11 cellular contexts compared by ENCODE assay signal in the genomic region with DNA sequence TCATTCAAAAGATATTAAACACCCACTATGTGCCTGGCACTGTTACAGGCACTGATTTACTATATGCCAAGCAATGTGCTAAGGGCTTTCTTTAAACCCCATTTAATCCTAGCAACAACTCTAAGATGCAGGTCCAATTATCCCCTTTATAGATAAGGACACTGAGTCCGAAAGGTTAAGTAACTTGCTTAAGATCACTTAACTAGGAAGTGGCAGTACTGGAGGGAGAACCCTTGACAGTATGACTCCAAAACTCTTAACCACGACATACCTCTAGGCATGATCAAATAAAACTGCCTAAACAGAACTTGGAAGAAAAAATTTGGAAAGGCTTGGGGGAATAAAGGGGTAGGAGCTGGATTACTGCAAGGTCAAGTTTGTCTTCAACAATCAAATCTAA. TPM values are rescaled to one million over a fixed set of nuclear protein-coding genes. Genes with fewer than 3 reads are reported as not detected.
DNase-seq lines count a peak whose midpoint lies in the region; ATAC-seq and TF ChIP-seq lines count a peak whose summit lies in the region.
"Had no signal": no experiment of that assay in that cellular context is flagged by ENCODE, and none has a peak within 500 bp of the region (broad histone marks: within the 10 kb centered on the region; RNA-seq: fewer than 3 reads in every experiment).

No MANE protein-coding gene starts in this region.

- TF ChIP-seq POLR2A in tibial nerve (IDR thresholded peaks at IDR 0.05) = no peak
- TF ChIP-seq POLR2A in body of pancreas (IDR thresholded peaks at IDR 0.05) = no peak

- H3K4me1 ChIP-seq in tibial nerve = peaks cover 0 to 62% (median 50%) of the 10 kb centered on the region in 4 donors
- H3K4me1 ChIP-seq in body of pancreas = peaks cover 53% of the 10 kb centered on the region

- no peak for ATAC-seq in activated CD8-positive, alpha-beta T cell treated with anti-CD3 and anti-CD28 coated beads for 36 hours
- ATAC-seq in GM18502 (IDR thresholded peaks at IDR 0.05; ENCODE audit: poor library complexity, unreplicated experiment) (no peak), body of pancreas (no peak)

- no peaks in the 10 kb centered on the region for H3K27me3 ChIP-seq in kidney epithelial cell (ENCODE audit: control insufficient read depth, insufficient read depth, low read length)
- H3K27me3 ChIP-seq in tibial nerve = no peaks in the 10 kb centered on the region
- no peaks in the 10 kb centered on the region for H3K27me3 ChIP-seq in body of pancreas

- peak overlapping the region; percentile 89 for H3K4me3 Mint-ChIP-seq in activated naive CD4-positive, alpha-beta T cell treated with anti-CD3 and anti-CD28 coated beads for 36 hours
- H3K4me3 Mint-ChIP-seq in activated CD8-positive, alpha-beta T cell treated with anti-CD3 and anti-CD28 coated beads for 36 hours = peak overlapping the region; percentile 94

- POLR2A ChIA-PET in activated CD8-positive, alpha-beta T cell treated with anti-CD3 and anti-CD28 coated beads for 36 hours (lab: Charles Lee) = interaction anchor here (0.7 to 1.2 kb wide), 4 partner anchors 14 to 82 kb away, joined by 3 to 4 read pairs (median 3); no protein-coding TSS in a partner anchor

- CTCF ChIA-PET in activated naive CD4-positive, alpha-beta T cell treated with anti-CD3 and anti-CD28 coated beads for 36 hours (lab: Charles Lee) = interaction anchor here (0.6 to 1.2 kb wide), 3 partner anchors 44 to 133 kb away, joined by 4 to 5 read pairs (median 4); no protein-coding TSS in a partner anchor
- CTCF ChIA-PET in activated CD8-positive, alpha-beta T cell treated with anti-CD3 and anti-CD28 coated beads for 36 hours (lab: Charles Lee) = interaction anchor here (1.1 to 3.1 kb wide), 6 partner anchors 10 to 201 kb away, joined by 3 to 16 read pairs (median 4); no protein-coding TSS in a partner anchor

- H3K4me1 Mint-ChIP-seq in activated naive CD4-positive, alpha-beta T cell treated with anti-CD3 and anti-CD28 coated beads for 36 hours (ENCODE audit: low read depth) = peaks cover 54% of the 10 kb centered on the region
- peaks cover 55% of the 10 kb centered on the region for H3K4me1 Mint-ChIP-seq in activated CD8-positive, alpha-beta T cell treated with anti-CD3 and anti-CD28 coated beads for 36 hours (ENCODE audit: low read depth)

- intact Hi-C loops in activated naive CD4-positive, alpha-beta T cell treated with anti-CD3 and anti-CD28 coated beads for 36 hours (cut with micrococcal nuclease) = loop anchor here (2.0 to 5.0 kb wide), 7 partner anchors 13 to 488 kb away; a partner anchor contains a TSS
- intact Hi-C loops in activated CD8-positive, alpha-beta T cell treated with anti-CD3 and anti-CD28 coated beads for 36 hours (cut with micrococcal nuclease) = no loop called here
- intact Hi-C loops in body of pancreas (cut with DNase I) = no loop called here

- no peaks in the 10 kb centered on the region for H3K9me3 Mint-ChIP-seq in activated naive CD4-positive, alpha-beta T cell treated with anti-CD3 and anti-CD28 coated beads for 36 hours
- H3K9me3 Mint-ChIP-seq in activated CD8-positive, alpha-beta T cell treated with anti-CD3 and anti-CD28 coated beads for 36 hours = no peaks in the 10 kb centered on the region

- no peaks in the 10 kb centered on the region for H3K27me3 Mint-ChIP-seq in activated naive CD4-positive, alpha-beta T cell treated with anti-CD3 and anti-CD28 coated beads for 36 hours (ENCODE audit: low read depth)
- H3K27me3 Mint-ChIP-seq in activated CD8-positive, alpha-beta T cell treated with anti-CD3 and anti-CD28 coated beads for 36 hours = no peaks in the 10 kb centered on the region

- peak overlapping the region; percentile 79 for H3K27ac Mint-ChIP-seq in activated naive CD4-positive, alpha-beta T cell treated with anti-CD3 and anti-CD28 coated beads for 36 hours
- peak overlapping the region; percentile 84 for H3K27ac Mint-ChIP-seq in activated CD8-positive, alpha-beta T cell treated with anti-CD3 and anti-CD28 coated beads for 36 hours

- H3K36me3 ChIP-seq in kidney epithelial cell (ENCODE audit: control insufficient read depth, insufficient read depth, low read length) (no peaks in the 10 kb centered on the region), tibial nerve (no peaks in the 10 kb centered on the region), body of pancreas (replicated peaks in 1 of 2; ENCODE audit: insufficient read depth in 1 of 2, low read depth in 2 of 2) (no peaks in the 10 kb centered on the region)

- peaks cover 4% of the 10 kb centered on the region for H3K36me3 Mint-ChIP-seq in activated naive CD4-positive, alpha-beta T cell treated with anti-CD3 and anti-CD28 coated beads for 36 hours (ENCODE audit: low read depth)
- peaks cover 9% of the 10 kb centered on the region for H3K36me3 Mint-ChIP-seq in activated CD8-positive, alpha-beta T cell treated with anti-CD3 and anti-CD28 coated beads for 36 hours (ENCODE audit: low read depth)

- H3K27ac ChIP-seq in tibial nerve (peak overlapping the region in 1 of 4 donors; percentile 94), body of pancreas (peak overlapping the region in 1 of 4 donors; percentile 95)

- H3K4me3 ChIP-seq in kidney epithelial cell (ENCODE audit: low read depth, low read length) = peak overlapping the region; percentile 15
- peak overlapping the region in 3 of 4 donors; percentile 66 to 94 (median 93) for H3K4me3 ChIP-seq in tibial nerve
- no peak overlapping the region for H3K4me3 ChIP-seq in body of pancreas

- TF ChIP-seq EP300 in tibial nerve (IDR thresholded peaks at IDR 0.05) = no peak

- H3K9me3 ChIP-seq in tibial nerve = no peaks in the 10 kb centered on the region
- H3K9me3 ChIP-seq in body of pancreas = no peaks in the 10 kb centered on the region

- DNase-seq in activated naive CD4-positive, alpha-beta T cell treated with anti-CD3 and anti-CD28 coated beads for 36 hours = no peak
- no peak for DNase-seq in activated naive CD4-positive, alpha-beta T cell treated with Interleukin-2 at 50 U/mL for 16 hours
- no peak for DNase-seq in activated CD8-positive, alpha-beta T cell treated with anti-CD3 and anti-CD28 coated beads for 36 hours
- no peak for DNase-seq in kidney epithelial cell (ENCODE audit: low read depth)
- no peak for DNase-seq in tibial nerve (ENCODE audit: low spot score in 2 of 2)
- no peak for DNase-seq in NCI-H2107 (lab: John Stamatoyannopoulos, UW)
- no peak for DNase-seq in body of pancreas
- DNase-seq: GF-D8, posterior cingulate gyrus, SW 1271 had no signal

- 28 to 37% methylated on average over 2 of the region's 2 CpGs for WGBS in tibial nerve, 2 donors
- 9 to 12% methylated on average over 2 of the region's 2 CpGs for WGBS in body of pancreas, 2 donors

- no peak for TF ChIP-seq CTCF in activated CD8-positive, alpha-beta T cell treated with anti-CD3 and anti-CD28 coated beads for 36 hours (IDR thresholded peaks at IDR 0.05)
- TF ChIP-seq CTCF in kidney epithelial cell (IDR thresholded peaks at IDR 0.05; ENCODE audit: insufficient read depth, low read length, poor library complexity, severe bottlenecking) (no peak), tibial nerve (IDR thresholded peaks at IDR 0.05) (no peak), body of pancreas (IDR thresholded peaks at IDR 0.05) (no peak)

RNA-seq across cellular contexts. Expression of a gene that starts 1.7 kb away (rescaled TPM):
- total RNA-seq in activated naive CD4-positive, alpha-beta T cell treated with anti-CD3 and anti-CD28 coated beads for 36 hours = 10 to 100 TPM; 61.1 to 64.2 TPM
- total RNA-seq in activated CD8-positive, alpha-beta T cell treated with anti-CD3 and anti-CD28 coated beads for 36 hours = 10 to 100 TPM; 54.3 to 55.5 TPM
- total RNA-seq in kidney epithelial cell (38.1 and 42.4 TPM in 2 replicates), tibial nerve (10 to 100 TPM; 36.3 to 45.4 (median 40.6) TPM), body of pancreas (10 to 100 TPM; 13.5 to 21.8 TPM)

Comparison
In these comparisons a context has a peak if more than half of its experiments do, and no peak if none do; other contexts are left out.
1. H3K4me3 ChIP-seq: peak in kidney epithelial cell (single experiment) and tibial nerve (3 of 4); none in body of pancreas (0 of 2).